ENCODE assay signal across 21 cellular contexts in the genomic region with DNA sequence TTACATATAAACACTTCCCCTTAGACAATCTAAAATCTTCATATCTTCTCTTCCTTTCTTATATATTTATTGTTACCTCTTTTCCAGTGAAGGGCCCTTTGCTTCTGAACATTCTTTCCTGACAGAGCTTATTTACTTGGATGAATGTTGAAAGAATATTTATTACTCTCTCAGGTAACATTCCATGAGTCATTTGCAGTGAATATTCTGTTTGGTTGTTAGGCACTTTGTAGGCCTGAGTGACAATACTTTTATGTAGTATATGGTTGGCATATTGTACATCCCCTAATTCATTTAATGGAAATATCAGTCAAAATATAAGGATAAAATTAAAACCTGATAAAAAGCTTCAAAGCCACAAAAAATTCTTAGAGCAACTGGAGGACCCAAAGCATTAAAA.
"Had no signal": no experiment of that assay in that cellular context is flagged by ENCODE, and none has a peak within 500 bp of the region (broad histone marks: within the 10 kb centered on the region; RNA-seq: fewer than 3 reads in every experiment).

No MANE protein-coding gene starts in this region.

- H3K36me3 ChIP-seq: esophagus squamous epithelium, transverse colon had no signal

- H3K27ac Mint-ChIP-seq: naive thymus-derived CD4-positive, alpha-beta T cell; nephron progenitor cell; stimulated activated naive B cell treated with anti-CD40 and anti-IgM and Interleukin-4, amounts not matched to agents 10 μg/mL and 1 μg/mL and 100 μg/mL, for 72 hours; stimulated activated naive CD8-positive, alpha-beta T cell treated with anti-CD3 and anti-CD28 coated beads, Interleukin-15, amount 100 ng/mL, for 72 hours had no signal

- H3K4me1 Mint-ChIP-seq: naive thymus-derived CD4-positive, alpha-beta T cell; nephron progenitor cell; stimulated activated naive B cell treated with anti-CD40 and anti-IgM and Interleukin-4, amounts not matched to agents 10 μg/mL and 1 μg/mL and 100 μg/mL, for 72 hours; stimulated activated naive CD8-positive, alpha-beta T cell treated with anti-CD3 and anti-CD28 coated beads, Interleukin-15, amount 100 ng/mL, for 72 hours had no signal

- H3K4me3 Mint-ChIP-seq: naive thymus-derived CD4-positive, alpha-beta T cell; nephron progenitor cell; stimulated activated naive B cell treated with anti-CD40 and anti-IgM and Interleukin-4, amounts not matched to agents 10 μg/mL and 1 μg/mL and 100 μg/mL, for 72 hours; stimulated activated naive CD8-positive, alpha-beta T cell treated with anti-CD3 and anti-CD28 coated beads, Interleukin-15, amount 100 ng/mL, for 72 hours had no signal

- H3K27me3 Mint-ChIP-seq: stimulated activated naive B cell treated with anti-CD40 and anti-IgM and Interleukin-4, amounts not matched to agents 10 μg/mL and 1 μg/mL and 100 μg/mL, for 72 hours; stimulated activated naive CD8-positive, alpha-beta T cell treated with anti-CD3 and anti-CD28 coated beads, Interleukin-15, amount 100 ng/mL, for 72 hours had no signal

- H3K4me1 ChIP-seq: esophagus squamous epithelium, parathyroid adenoma, psoas muscle, testis had no signal

- H3K9me3 ChIP-seq: testis had no signal

- FAIRE-seq: kidney had no signal

- DNase-seq: cortex of kidney; dorsolateral prefrontal cortex; effector CD8-positive, alpha-beta T cell; esophagus squamous epithelium; head of caudate nucleus; kidney; left colon; left ventricle myocardium superior; mesendoderm; naive thymus-derived CD4-positive, alpha-beta T cell; nephron progenitor cell; psoas muscle; stimulated activated CD4-positive, alpha-beta T cell treated with anti-CD3 and anti-CD28 coated beads, Interleukin-2, amount 100 ng/mL, for 24 hours; stimulated activated CD4-positive, alpha-beta T cell treated with anti-CD3 and anti-CD28 coated beads, Interleukin-4, amount 100 ng/mL, for 4 hours; stimulated activated naive B cell treated with anti-CD40 and anti-IgM and Interleukin-4, amounts not matched to agents 10 μg/mL and 1 μg/mL and 100 μg/mL, for 72 hours; stimulated activated naive CD8-positive, alpha-beta T cell treated with anti-CD3 and anti-CD28 coated beads, Interleukin-15, amount 100 ng/mL, for 72 hours; testis; transverse colon had no signal

- H3K4me3 ChIP-seq: dorsolateral prefrontal cortex, esophagus squamous epithelium, hepatocyte, lung, psoas muscle, testis, transverse colon had no signal

- H3K27ac ChIP-seq: dorsolateral prefrontal cortex, esophagus squamous epithelium, hepatocyte, parathyroid adenoma, psoas muscle, testis, transverse colon had no signal

- H3K27me3 ChIP-seq: dorsolateral prefrontal cortex, esophagus squamous epithelium, hepatocyte, testis, transverse colon had no signal
